Comparison of ENCODE assay signal across 18 cellular contexts in genomic region chr3:31978553-31978952, GRCh38. TPM values are rescaled to one million over a fixed set of nuclear protein-coding genes. Genes with fewer than 3 reads are reported as not detected.
A peak's percentile ranks its signal among the peaks of the same experiment; 100 is the strongest.
DNase-seq lines count a peak whose midpoint lies in the region; ATAC-seq and TF ChIP-seq lines count a peak whose summit lies in the region.
"Had no signal": no experiment of that assay in that cellular context is flagged by ENCODE, and none has a peak within 500 bp of the region (broad histone marks: within the 10 kb centered on the region; RNA-seq: fewer than 3 reads in every experiment).

No MANE protein-coding gene starts in this region.

- H3K4me1 ChIP-seq in skeletal muscle satellite cell (ENCODE audit: control insufficient read depth, insufficient read depth, low read length): peaks cover 43% of the 10 kb centered on the region
- peaks cover 13% of the 10 kb centered on the region for H3K4me1 ChIP-seq in lower lobe of right lung

- H3K27ac ChIP-seq in lower lobe of right lung: no peak overlapping the region
- H3K27ac ChIP-seq: cardiac muscle cell, neutrophil had no signal

- H3K27ac Mint-ChIP-seq in brain: peak overlapping the region in 1 of 5 experiments; percentile 47
- H3K27ac Mint-ChIP-seq: activated naive CD8-positive, alpha-beta T cell treated with anti-CD3 and anti-CD28 coated beads, Interleukin-2, amount 10 ng/mL, durations not matched to agents 7 days and 5 days; mesothelial cell of epicardium had no signal

- ATAC-seq in activated T-cell treated with anti-CD3 and anti-CD28 coated beads, Interleukin-2, amount 50 U/mL, for 4 hours: no peak
- ATAC-seq in lower lobe of right lung: no peak

- H3K9ac ChIP-seq in skeletal muscle satellite cell (ENCODE audit: low read depth, low read length): no peak overlapping the region

- H3K36me3 Mint-ChIP-seq in activated T-cell treated with anti-CD3 and anti-CD28 coated beads, Interleukin-2, amount 50 U/mL, for 4 hours (ENCODE audit: insufficient read depth): no peaks in the 10 kb centered on the region
- H3K36me3 Mint-ChIP-seq in brain: no peaks in the 10 kb centered on the region
- H3K36me3 Mint-ChIP-seq: mesothelial cell of epicardium had no signal

- no peaks in the 10 kb centered on the region for H3K9me3 Mint-ChIP-seq in activated T-cell treated with anti-CD3 and anti-CD28 coated beads, Interleukin-2, amount 50 U/mL, for 4 hours
- peaks cover 0 to 3% (median 0%) of the 10 kb centered on the region in 5 experiments for H3K9me3 Mint-ChIP-seq in brain
- H3K9me3 Mint-ChIP-seq: activated naive CD8-positive, alpha-beta T cell treated with anti-CD3 and anti-CD28 coated beads, Interleukin-2, amount 10 ng/mL, durations not matched to agents 7 days and 5 days; mesothelial cell of epicardium had no signal

- intact Hi-C loops in lower lobe of right lung (cut with DNase I): no loop called here

- H3K36me3 ChIP-seq in skeletal muscle satellite cell (ENCODE audit: insufficient read depth, low read length): no peaks in the 10 kb centered on the region
- no peaks in the 10 kb centered on the region for H3K36me3 ChIP-seq in lower lobe of right lung
- H3K36me3 ChIP-seq: cardiac muscle cell, HAP-1, neutrophil, Peyer's patch had no signal

- DNase-seq in activated T-cell treated with anti-CD3 and anti-CD28 coated beads, Interleukin-2, amount 50 U/mL, for 4 hours: no peak
- DNase-seq in activated T-cell treated with anti-CD3 and anti-CD28 coated beads, Interleukin-2, amount 50 U/mL, for 48 hours: no peak
- DNase-seq in LNCaP clone FGC (ENCODE audit: low read depth) (peak; percentile 82), NCI-H2196 (lab: John Stamatoyannopoulos, UW; ENCODE audit: unreplicated experiment) (no peak), NCI-H524 (lab: John Stamatoyannopoulos, UW) (no peak), lower lobe of right lung (no peak)
- DNase-seq: activated naive CD8-positive, alpha-beta T cell treated with anti-CD3 and anti-CD28 coated beads, Interleukin-2, amount 10 ng/mL, durations not matched to agents 7 days and 5 days; COR-L47; kidney; NCI-H146; Peyer's patch; stimulated activated CD4-positive, alpha-beta T cell treated with anti-CD3 and anti-CD28 coated beads, Interleukin-2, amount 100 ng/mL, for 48 hours had no signal

- H3K4me1 Mint-ChIP-seq in activated T-cell treated with anti-CD3 and anti-CD28 coated beads, Interleukin-2, amount 50 U/mL, for 4 hours (ENCODE audit: low read depth): peaks cover 28% of the 10 kb centered on the region
- H3K4me1 Mint-ChIP-seq in brain: peaks cover 28% of the 10 kb centered on the region

- H3K4me3 ChIP-seq in LNCaP clone FGC (ENCODE audit: low read depth, low read length): no peak overlapping the region
- peak overlapping the region; percentile 92 for H3K4me3 ChIP-seq in skeletal muscle satellite cell (ENCODE audit: low read length)
- no peak overlapping the region for H3K4me3 ChIP-seq in lower lobe of right lung
- H3K4me3 ChIP-seq: cardiac muscle cell, HAP-1 had no signal

- peak overlapping the region; percentile 85 for H3K4me2 ChIP-seq in skeletal muscle satellite cell (ENCODE audit: low read length)

- TF ChIP-seq CTCF in LNCaP clone FGC (IDR thresholded peaks at IDR 0.05; ENCODE audit: control insufficient read depth, extremely low read depth, insufficient read depth) (no peak), brain (conservative IDR thresholded peaks at IDR 0.05) (no peak), lower lobe of right lung (IDR thresholded peaks at IDR 0.05) (no peak)

- H3K9me3 ChIP-seq in skeletal muscle satellite cell (replicated peaks; ENCODE audit: low read length) (no peaks in the 10 kb centered on the region), lower lobe of right lung (no peaks in the 10 kb centered on the region)
- H3K9me3 ChIP-seq: HAP-1, neutrophil, Peyer's patch had no signal

- peaks cover 53% of the 10 kb centered on the region for H3K27me3 Mint-ChIP-seq in activated T-cell treated with anti-CD3 and anti-CD28 coated beads, Interleukin-2, amount 50 U/mL, for 4 hours (ENCODE audit: low read depth)
- H3K27me3 Mint-ChIP-seq in brain: peaks cover 36% of the 10 kb centered on the region

- H3K27me3 ChIP-seq in skeletal muscle satellite cell (ENCODE audit: control insufficient read depth, insufficient read depth, low read length): no peaks in the 10 kb centered on the region
- no peaks in the 10 kb centered on the region for H3K27me3 ChIP-seq in lower lobe of right lung (ENCODE audit: low read depth)
- H3K27me3 ChIP-seq: Peyer's patch had no signal

- H3K4me3 Mint-ChIP-seq in activated T-cell treated with anti-CD3 and anti-CD28 coated beads, Interleukin-2, amount 50 U/mL, for 4 hours: peak overlapping the region; percentile 1
- H3K4me3 Mint-ChIP-seq in brain: peak overlapping the region; percentile 14 to 91 (median 89)

RNA-seq across cellular contexts. Expression of gene OSBPL10, which starts 2.5 kb away (rescaled TPM):
- 1 to 10 TPM; 3.2 to 7.0 (median 6.8) TPM for total RNA-seq in activated T-cell treated with anti-CD3 and anti-CD28 coated beads, Interleukin-2, amount 50 U/mL, for 4 hours
- polyA plus RNA-seq in brain (ENCODE audit: insufficient read depth, low read depth, low replicate concordance): 3.3 TPM
- 10.9 and 19.3 TPM in 2 replicates for total RNA-seq in skeletal muscle satellite cell (2012; rRNA removed)
- total RNA-seq in lower lobe of right lung: 18.8 TPM

RNA-seq across cellular contexts. Expression of gene ZNF860, which starts 3.0 kb away (rescaled TPM):
- total RNA-seq in activated T-cell treated with anti-CD3 and anti-CD28 coated beads, Interleukin-2, amount 50 U/mL, for 4 hours: under 1 TPM; 0.11 to 0.66 (median 0.13) TPM
- polyA plus RNA-seq in brain (ENCODE audit: insufficient read depth, low read depth, low replicate concordance): 0.20 TPM
- 0.44 and 0.76 TPM in 2 replicates for total RNA-seq in skeletal muscle satellite cell (2012; rRNA removed)
- 1.6 TPM for total RNA-seq in lower lobe of right lung
- total RNA-seq: activated naive CD8-positive, alpha-beta T cell treated with anti-CD3 and anti-CD28 coated beads, Interleukin-2, amount 10 ng/mL, durations not matched to agents 7 days and 5 days; cardiac muscle cell had no signal
- polyA plus RNA-seq: cardiac muscle cell had no signal
